ENCODE assay signal across 1 cellular context in genomic region chr16:72889616-72890235, GRCh38.
TF ChIP-seq lines count a peak whose summit lies in the region.

No MANE protein-coding gene starts in this region.

TF ChIP-seq in HepG2, 621 proteins besides CTCF, POLR2A, EP300 and RAD21:
- TF ChIP-seq ZNF687 (CRISPR knock-in tag; IDR thresholded peaks at IDR 0.05), result 0 out of 2 replicates have a peak, but pooled peaks have one; percentile 20
- peak; percentile 43 for TF ChIP-seq AGO2 (optimal IDR thresholded peaks at IDR 0.05; ENCODE audit: low read depth, low read length)
- TF ChIP-seq ZNF557 (CRISPR knock-in tag; IDR thresholded peaks at IDR 0.05), result no peak
- TF ChIP-seq TCF7 (IDR thresholded peaks at IDR 0.05; ENCODE audit: low read depth), result no peak
